ENCODE assay signal across 9 cellular contexts in genomic region chr19:40596608-40597328, GRCh38. TPM values are rescaled to one million over a fixed set of nuclear protein-coding genes. Genes with fewer than 3 reads are reported as not detected.
DNase-seq lines count a peak whose midpoint lies in the region; ATAC-seq, FAIRE-seq and TF ChIP-seq lines count a peak whose summit lies in the region.
"Had no signal": no experiment of that assay in that cellular context is flagged by ENCODE, and none has a peak within 500 bp of the region (broad histone marks: within the 10 kb centered on the region; RNA-seq: fewer than 3 reads in every experiment).

No MANE protein-coding gene starts in this region.

- no peak overlapping the region for H3K9ac ChIP-seq in H1 (replicated peaks in 1 of 4; ENCODE audit: extremely low read depth in 1 of 4, low read depth in 3 of 4, low read length in 3 of 4)
- H3K9ac ChIP-seq in neuronal stem cell (ENCODE audit: low read depth, low read length, poor library complexity), result peak overlapping the region; percentile 79

- H3K9me3 ChIP-seq in H1 (ENCODE audit: insufficient read depth in 2 of 2, low read depth in 1 of 2, low read length in 1 of 2) (no peaks in the 10 kb centered on the region), neuronal stem cell (replicated peaks in 1 of 2; ENCODE audit: control insufficient read depth in 2 of 2, insufficient read depth in 1 of 2, low read depth in 1 of 2, low read length in 2 of 2) (no peaks in the 10 kb centered on the region)

- H2AK5ac ChIP-seq in H1 (ENCODE audit: low read depth, low read length), result no peak overlapping the region
- peak overlapping the region; percentile 85 for H2AK5ac ChIP-seq in neuronal stem cell (ENCODE audit: low read depth, low read length)

- no peak overlapping the region for H4K8ac ChIP-seq in H1 (ENCODE audit: extremely low read depth, insufficient read depth, low read length)
- no peak overlapping the region for H4K8ac ChIP-seq in neuronal stem cell (ENCODE audit: low read depth, low read length)

- H2BK5ac ChIP-seq in H1 (ENCODE audit: low read depth, low read length), result no peak overlapping the region
- H2BK5ac ChIP-seq in neuronal stem cell (ENCODE audit: low read length), result peak overlapping the region; percentile 46

- TF ChIP-seq POLR2A in H1 (IDR thresholded peaks at IDR 0.05; ENCODE audit: control extremely low read depth in 1 of 2, low read depth in 2 of 2, low read length in 2 of 2), result no peak

- H3K23me2 ChIP-seq in H1 (ENCODE audit: low read depth, low read length), result peaks cover 15% of the 10 kb centered on the region; the same call in 1 of the 2 replicates

- H3K18ac ChIP-seq in H1 (ENCODE audit: extremely low read depth, low read length) (no peak overlapping the region), neuronal stem cell (ENCODE audit: low read length) (peak overlapping the region; percentile 97)

- H3K14ac ChIP-seq in H1 (ENCODE audit: insufficient read length) (no peak overlapping the region), neuronal stem cell (ENCODE audit: low read length) (no peak overlapping the region)

- POLR2A ChIA-PET in H1 (lab: Charles Lee; ENCODE audit: partially characterized antibody), result no interaction called here

- peak; percentile 82 for DNase-seq in Daoy (ENCODE audit: low read depth)
- DNase-seq in NCI-H226, result peak; percentile 64
- peak in 1 of 2 experiments; percentile 85 for DNase-seq in H1 (ENCODE audit: low read depth in 1 of 2, low spot score in 2 of 2)
- DNase-seq in neuronal stem cell (ENCODE audit: low spot score), result no peak
- DNase-seq in activated naive CD4-positive, alpha-beta T cell (lab: John Stamatoyannopoulos, UW), result no peak
- no peak for DNase-seq in GF-D8 (lab: John Stamatoyannopoulos, UW)

- CTCF ChIA-PET in H1 (lab: Charles Lee; ENCODE audit: partially characterized antibody), result interaction anchor here (0.8 to 4.2 kb wide), 4 partner anchors 11 to 55 kb away, joined by 3 to 16 read pairs (median 4); no protein-coding TSS in a partner anchor

- H3K27ac ChIP-seq in H1 (ENCODE audit: low read depth, low read length) (no peak overlapping the region), neuronal stem cell (replicated peaks; ENCODE audit: low read length) (no peak overlapping the region)

- H3K36me3 ChIP-seq in H1 (ENCODE audit: control insufficient read depth in 2 of 4, insufficient read depth in 4 of 4, low read length in 3 of 4) (no peaks in the 10 kb centered on the region; a peak in 1 of 8 replicates), neuronal stem cell (replicated peaks in 1 of 2; ENCODE audit: control insufficient read depth in 2 of 2, insufficient read depth in 2 of 2, low read length in 2 of 2) (peaks cover 0 to 19% of the 10 kb centered on the region in 2 donors)

- H3K4me3 ChIP-seq in H1 (ENCODE audit: extremely low read depth in 1 of 4, insufficient read depth in 2 of 4, low read depth in 3 of 4, low read length in 4 of 4) (peak overlapping the region; percentile 34 to 66 (median 35); a peak in 6 of 8 replicates), neuronal stem cell (ENCODE audit: low read length in 2 of 2) (peak overlapping the region; percentile 56 to 72)

- no peak for FAIRE-seq in H1 (lab: Jason Lieb, UNC)
- FAIRE-seq: keratinocyte had no signal

- no peak for TF ChIP-seq CTCF in H1 (IDR thresholded peaks at IDR 0.05; ENCODE audit: control extremely low read depth in 1 of 3, insufficient read depth in 1 of 3, low read depth in 1 of 3, low read length in 3 of 3)

- peaks cover 3 to 6% of the 10 kb centered on the region in 2 experiments for H4K20me1 ChIP-seq in H1 (replicated peaks in 1 of 2; ENCODE audit: control insufficient read depth in 1 of 2, insufficient read depth in 2 of 2, low read length in 2 of 2)

- 21% methylated on average over 27 of the region's 53 CpGs; no CpG with 5 or more reads in 1 of the 2 experiments for WGBS in H1 (ENCODE audit: extremely low coverage in 1 of 2, insufficient coverage in 1 of 2, insufficient read length in 1 of 2, insufficient replicate concordance in 2 of 2, low coverage in 1 of 2, low lambda C conversion rate in 2 of 2, missing lambda C conversion rate in 1 of 2), 2 experiments
- WGBS in neuronal stem cell (ENCODE audit: extremely low coverage in 2 of 2, insufficient read length in 2 of 2, insufficient replicate concordance in 1 of 2), 2 donors, result no CpG with 5 or more reads among the region's 53 CpGs

- no peak overlapping the region for H3K56ac ChIP-seq in H1 (replicated peaks; ENCODE audit: insufficient read length, low read depth, low read length)

- no peak overlapping the region for H2BK15ac ChIP-seq in H1 (ENCODE audit: low read length)
- no peak overlapping the region for H2BK15ac ChIP-seq in neuronal stem cell (ENCODE audit: low read length)

- peak overlapping the region; percentile 58; the same call in 1 of the 2 replicates for H2AFZ ChIP-seq in H1 (ENCODE audit: low read length)
- peak overlapping the region; percentile 86 for H2AFZ ChIP-seq in neuronal stem cell (ENCODE audit: low read length)

- H2BK12ac ChIP-seq in H1 (ENCODE audit: low read depth, low read length) (no peak overlapping the region), neuronal stem cell (ENCODE audit: low read length) (no peak overlapping the region)

- H3K27me3 ChIP-seq in H1 (replicated peaks in 1 of 4; ENCODE audit: control insufficient read depth in 3 of 4, extremely low read depth in 1 of 4, insufficient read depth in 3 of 4, low read length in 3 of 4) (peaks cover 19 to 43% (median 40%) of the 10 kb centered on the region in 4 experiments), neuronal stem cell (ENCODE audit: control insufficient read depth in 3 of 3, insufficient read depth in 3 of 3, low read depth in 1 of 3, low read length in 3 of 3) (peaks cover 0 to 40% (median 3%) of the 10 kb centered on the region in 3 experiments)

- H3K4me2 ChIP-seq in H1 (ENCODE audit: insufficient read depth in 1 of 2, low read depth in 2 of 2, low read length in 2 of 2), result peak overlapping the region; percentile 17 to 92
- H3K4me2 ChIP-seq in neuronal stem cell (ENCODE audit: insufficient read depth, low read length, poor library complexity, severe bottlenecking), result peak overlapping the region; percentile 81

- H3K4me1 ChIP-seq in H1 (replicated peaks in 1 of 4; ENCODE audit: control insufficient read depth in 3 of 4, insufficient read depth in 4 of 4, low read length in 3 of 4) (peaks cover 0 to 18% (median 11%) of the 10 kb centered on the region in 4 experiments; a peak in 6 of 7 replicates), neuronal stem cell (ENCODE audit: control insufficient read depth in 2 of 2, insufficient read depth in 1 of 2, low read depth in 1 of 2, low read length in 2 of 2) (peaks cover 19 to 26% of the 10 kb centered on the region in 2 donors)

- H4K91ac ChIP-seq in H1 (replicated peaks; ENCODE audit: insufficient read length, low read length), result no peak overlapping the region
- H4K91ac ChIP-seq in neuronal stem cell (ENCODE audit: low read depth, low read length, poor library complexity), result no peak overlapping the region

- H2BK120ac ChIP-seq in H1 (replicated peaks; ENCODE audit: low read depth, low read length) (no peak overlapping the region), neuronal stem cell (ENCODE audit: low read depth, low read length) (no peak overlapping the region)

- H3K23ac ChIP-seq in H1 (ENCODE audit: insufficient read length) (no peak overlapping the region), neuronal stem cell (ENCODE audit: low read depth, low read length, poor library complexity) (peak overlapping the region; percentile 75)

- H3K79me1 ChIP-seq in H1 (ENCODE audit: low read depth, low read length), result no peaks in the 10 kb centered on the region
- H3K79me1 ChIP-seq in neuronal stem cell (ENCODE audit: low read depth, low read length), result no peaks in the 10 kb centered on the region

- no peak overlapping the region for H4K5ac ChIP-seq in H1 (ENCODE audit: insufficient read length, low read depth, low read length)

- no peaks in the 10 kb centered on the region for H3K79me2 ChIP-seq in H1 (ENCODE audit: control insufficient read depth in 1 of 2, insufficient read depth in 2 of 2, low read length in 2 of 2)

- no peak for ATAC-seq in HG03097 (IDR thresholded peaks at IDR 0.05; ENCODE audit: low FRiP score, unreplicated experiment)
- no peak for ATAC-seq in GM18520 (IDR thresholded peaks at IDR 0.05; ENCODE audit: unreplicated experiment)

- H3K4ac ChIP-seq in H1 (replicated peaks; ENCODE audit: insufficient read length, low read depth, low read length), result no peak overlapping the region
- no peak overlapping the region for H3K4ac ChIP-seq in neuronal stem cell (ENCODE audit: low read length)

- no peak for TF ChIP-seq EP300 in H1 (IDR thresholded peaks at IDR 0.05; ENCODE audit: borderline replicate concordance in 1 of 2, low read depth in 2 of 2, low read length in 2 of 2)

- no peak for TF ChIP-seq RAD21 in H1 (IDR thresholded peaks at IDR 0.05 in 1 of 2, conservative IDR thresholded peaks at IDR 0.05 in 1 of 2; ENCODE audit: low read depth in 2 of 2, low read length in 2 of 2)

- H2BK20ac ChIP-seq in H1 (ENCODE audit: low read length), result no peak overlapping the region

TF ChIP-seq in H1, 55 proteins besides CTCF, POLR2A, EP300 and RAD21 (continues in another document):
- no peak for TF ChIP-seq SIRT6 (IDR thresholded peaks at IDR 0.05; ENCODE audit: low read length)

RNA-seq across cellular contexts. Expression of gene LTBP4, which starts 4.4 kb away (rescaled TPM):
- total RNA-seq in Daoy (2014; rRNA removed; shearing (Covaris generic)), result 16.4 and 26.0 TPM in 2 replicates
- 75.3 and 77.1 TPM in 2 replicates for total RNA-seq in H1 (2021; fragmentation: NEBNext Ultra II Directional; extraction: Animal tissue kit (Norgen Biotek cat#: 25700))
- 54.5 and 111 TPM in 2 replicates for polyA plus RNA-seq in H1 (2011; rRNA removed)
- 68.6 TPM for polyA plus RNA-seq in H1 (2011; cell fraction: cytosol; rRNA removed)
- 270 TPM for polyA plus RNA-seq in H1 (2011; cell fraction: nucleus; rRNA removed)
- polyA plus RNA-seq in H1 (2012, experiment 1 of 2), result 51.9 to 154 TPM (median 115 TPM) in 4 replicates
- polyA plus RNA-seq in H1 (2012, experiment 2 of 2), result 94.0 TPM
- 67.1 TPM for polyA plus RNA-seq in H1 (2013, experiment 1 of 2)
- 56.9 TPM for polyA plus RNA-seq in H1 (2013, experiment 2 of 2)
- 21.2 and 23.9 TPM in 2 replicates for polyA minus RNA-seq in H1 (2011; rRNA and poly(A)+ RNA removed)
- polyA minus RNA-seq in H1 (2011; cell fraction: cytosol; rRNA and poly(A)+ RNA removed), result 61.7 TPM
- polyA minus RNA-seq in H1 (2011; cell fraction: nucleus; rRNA and poly(A)+ RNA removed), result 58.2 TPM
- 83.2 TPM for polyA plus RNA-seq in neuronal stem cell (2013, experiment 1 of 2)
- polyA plus RNA-seq in neuronal stem cell (2013, experiment 2 of 2), result 84.5 TPM

RNA-seq across cellular contexts. Expression of gene SHKBP1, which starts 20.1 kb away (rescaled TPM):
- 40.6 and 134 TPM in 2 replicates for total RNA-seq in Daoy (2014; rRNA removed; shearing (Covaris generic))
- total RNA-seq in H1 (2021; fragmentation: NEBNext Ultra II Directional; extraction: Animal tissue kit (Norgen Biotek cat#: 25700)), result 72.8 and 74.6 TPM in 2 replicates
- polyA plus RNA-seq in H1 (2011; rRNA removed), result 98.8 and 158 TPM in 2 replicates
- 81.1 TPM for polyA plus RNA-seq in H1 (2011; cell fraction: cytosol; rRNA removed)
- polyA plus RNA-seq in H1 (2011; cell fraction: nucleus; rRNA removed), result 207 TPM
- 79.8 to 106 TPM (median 102 TPM) in 4 replicates for polyA plus RNA-seq in H1 (2012, experiment 1 of 2)
- polyA plus RNA-seq in H1 (2012, experiment 2 of 2), result 95.8 TPM
- polyA plus RNA-seq in H1 (2013, experiment 1 of 2), result 79.2 TPM
- polyA plus RNA-seq in H1 (2013, experiment 2 of 2), result 73.3 TPM
- 44.1 and 59.2 TPM in 2 replicates for polyA minus RNA-seq in H1 (2011; rRNA and poly(A)+ RNA removed)
- polyA minus RNA-seq in H1 (2011; cell fraction: cytosol; rRNA and poly(A)+ RNA removed), result 83.1 TPM
- 68.1 TPM for polyA minus RNA-seq in H1 (2011; cell fraction: nucleus; rRNA and poly(A)+ RNA removed)
- polyA plus RNA-seq in neuronal stem cell (2013, experiment 1 of 2), result 71.5 TPM
- polyA plus RNA-seq in neuronal stem cell (2013, experiment 2 of 2), result 74.4 TPM

Comparison
In these comparisons a context has a peak if more than half of its experiments do, and no peak if none do; other contexts are left out.
1. DNase-seq: peak in Daoy (single experiment) and NCI-H226 (single experiment); none in neuronal stem cell (single experiment), activated naive CD4-positive, alpha-beta T cell (0 of 4) and GF-D8 (single experiment).